2 cellular contexts compared by ENCODE assay signal in genomic region chr5:103273952-103274351, GRCh38.
TF ChIP-seq lines count a peak whose summit lies in the region.

No MANE protein-coding gene starts in this region.

TF ChIP-seq in GM23338, 12 proteins besides CTCF, POLR2A, EP300 and RAD21 (continued from another document):
- TF ChIP-seq STAT1 (IDR thresholded peaks at IDR 0.05; ENCODE audit: unreplicated experiment) = no peak
- TF ChIP-seq EZH2 (IDR thresholded peaks at IDR 0.05; ENCODE audit: low read depth, unreplicated experiment) = no peak
- no peak for TF ChIP-seq CREB1 (CRISPR knock-in tag; IDR thresholded peaks at IDR 0.05; ENCODE audit: low read depth)
- no peak for TF ChIP-seq ZNF462 (CRISPR knock-in tag; IDR thresholded peaks at IDR 0.05)
- TF ChIP-seq NANOG (IDR thresholded peaks at IDR 0.05; ENCODE audit: borderline replicate concordance) = no peak
- no peak for TF ChIP-seq EZH2phosphoT487 (IDR thresholded peaks at IDR 0.05; ENCODE audit: unreplicated experiment)
- TF ChIP-seq ZNF114 (CRISPR knock-in tag; IDR thresholded peaks at IDR 0.05) = no peak
- no peak for TF ChIP-seq ETS1 (IDR thresholded peaks at IDR 0.05)
- TF ChIP-seq POLR2AphosphoS5 (IDR thresholded peaks at IDR 0.05; ENCODE audit: low read depth) = no peak
- no peak for TF ChIP-seq REST (IDR thresholded peaks at IDR 0.05; ENCODE audit: unreplicated experiment)
TF ChIP-seq in GM23338: peak in this region for 0.

TF ChIP-seq in K562, 482 proteins besides CTCF, POLR2A, EP300 and RAD21:
- TF ChIP-seq ZBTB5 (IDR thresholded peaks at IDR 0.05) = no peak
- TF ChIP-seq FIP1L1 (IDR thresholded peaks at IDR 0.05; ENCODE audit: low read depth, low read length, poor library complexity, severe bottlenecking) = no peak
- no peak for TF ChIP-seq BRD9 (IDR thresholded peaks at IDR 0.05; ENCODE audit: low read depth, partially characterized antibody)
- no peak for TF ChIP-seq E4F1 (CRISPR knock-in tag; IDR thresholded peaks at IDR 0.05; ENCODE audit: borderline replicate concordance)
- no peak for TF ChIP-seq ZNF184 (CRISPR knock-in tag; IDR thresholded peaks at IDR 0.05)
- no peak for TF ChIP-seq ETV1 (tag; conservative IDR thresholded peaks at IDR 0.05; ENCODE audit: low read depth)
- no peak for TF ChIP-seq THRAP3 (IDR thresholded peaks at IDR 0.05; ENCODE audit: borderline replicate concordance)
- no peak for TF ChIP-seq TAF1 (IDR thresholded peaks at IDR 0.05; ENCODE audit: control insufficient read depth, extremely low read depth, insufficient read depth, low read length, severe bottlenecking)
TF ChIP-seq in K562: peak in this region for 0.
